ENCODE assay signal across 11 cellular contexts in genomic region chr19:35013820-35014754, GRCh38. TPM values are rescaled to one million over a fixed set of nuclear protein-coding genes. Genes with fewer than 3 reads are reported as not detected.
DNase-seq lines count a peak whose midpoint lies in the region; ATAC-seq and TF ChIP-seq lines count a peak whose summit lies in the region.
"Had no signal": no experiment of that assay in that cellular context is flagged by ENCODE, and none has a peak within 500 bp of the region (broad histone marks: within the 10 kb centered on the region; RNA-seq: fewer than 3 reads in every experiment).

No MANE protein-coding gene starts in this region.

- H3K4me3 Mint-ChIP-seq in activated CD4-positive, alpha-beta T cell treated with anti-CD3 and anti-CD28 coated beads, Interleukin-2, amount 10 ng/mL, durations not matched to agents 24 days and 14 days, result peak overlapping the region; percentile 73

- ATAC-seq in HG03039 (IDR thresholded peaks at IDR 0.05; ENCODE audit: unreplicated experiment), result no peak

- H3K36me3 ChIP-seq in stomach, result peaks cover 50 to 93% (median 92%) of the 10 kb centered on the region in 4 donors

- H3K27ac ChIP-seq in stomach, result peak overlapping the region in 3 of 5 donors; percentile 48 to 66 (median 63)
- H3K27ac ChIP-seq: parathyroid adenoma had no signal

- H3K9me3 ChIP-seq in stomach, result no peaks in the 10 kb centered on the region

- H3K4me1 ChIP-seq in stomach, result peaks cover 16 to 60% (median 29%) of the 10 kb centered on the region in 4 donors
- H3K4me1 ChIP-seq: parathyroid adenoma had no signal

- intact Hi-C loops in activated CD4-positive, alpha-beta T cell treated with anti-CD3 and anti-CD28 coated beads, Interleukin-2, amount 10 ng/mL, durations not matched to agents 24 days and 14 days (cut with micrococcal nuclease), result loop anchor here (1.0 kb wide), 1 partner anchor 41 kb away; no protein-coding TSS in a partner anchor
- intact Hi-C loops in stomach (cut with DNase I; ENCODE audit: low total_unique reads), result loop anchor here (2.0 kb wide), 1 partner anchor 43 kb away; no protein-coding TSS in a partner anchor

- H3K4me3 ChIP-seq in stomach, result no peak overlapping the region

- WGBS in stomach, 5 donors, result 80 to 91% (median 86%) methylated on average over 19 to 23 of the region's 23 CpGs

- H3K4me1 Mint-ChIP-seq in activated CD4-positive, alpha-beta T cell treated with anti-CD3 and anti-CD28 coated beads, Interleukin-2, amount 10 ng/mL, durations not matched to agents 24 days and 14 days, result peaks cover 40% of the 10 kb centered on the region

- H3K9me3 Mint-ChIP-seq in activated CD4-positive, alpha-beta T cell treated with anti-CD3 and anti-CD28 coated beads, Interleukin-2, amount 10 ng/mL, durations not matched to agents 24 days and 14 days, result no peaks in the 10 kb centered on the region

- H3K27ac Mint-ChIP-seq in activated CD4-positive, alpha-beta T cell treated with anti-CD3 and anti-CD28 coated beads, Interleukin-2, amount 10 ng/mL, durations not matched to agents 24 days and 14 days, result peak overlapping the region; percentile 84

- H3K36me3 Mint-ChIP-seq in activated CD4-positive, alpha-beta T cell treated with anti-CD3 and anti-CD28 coated beads, Interleukin-2, amount 10 ng/mL, durations not matched to agents 24 days and 14 days (ENCODE audit: low read depth), result peaks cover 70% of the 10 kb centered on the region

- no peak for TF ChIP-seq POLR2A in stomach (IDR thresholded peaks at IDR 0.05)

- TF ChIP-seq EP300 in stomach (IDR thresholded peaks at IDR 0.05), result no peak

- no peaks in the 10 kb centered on the region for H3K27me3 Mint-ChIP-seq in activated CD4-positive, alpha-beta T cell treated with anti-CD3 and anti-CD28 coated beads, Interleukin-2, amount 10 ng/mL, durations not matched to agents 24 days and 14 days

- H3K27me3 ChIP-seq in stomach, result no peaks in the 10 kb centered on the region

- peak; percentile 40 to 41 for DNase-seq in activated CD8-positive, alpha-beta memory T cell treated with anti-CD3 and anti-CD28 coated beads for 1 hour (ENCODE audit: extremely low read depth in 1 of 2, low read depth in 1 of 2)
- DNase-seq in activated CD8-positive, alpha-beta memory T cell treated with anti-CD3 and anti-CD28 coated beads, Interleukin-2, amount 50 U/mL, for 48 hours, result no peak
- DNase-seq in activated CD4-positive, alpha-beta T cell treated with anti-CD3 and anti-CD28 coated beads, Interleukin-2, amount 10 ng/mL, durations not matched to agents 24 days and 14 days, result peak; percentile 88
- DNase-seq in effector CD8-positive, alpha-beta T cell (lab: John Stamatoyannopoulos, UW), result peak; percentile 32
- no peak for DNase-seq in stomach
- DNase-seq in NCI-H774 (lab: John Stamatoyannopoulos, UW), result no peak
- no peak for DNase-seq in NCI-H2107 (lab: John Stamatoyannopoulos, UW)
- DNase-seq: NCI-H510A had no signal

- no peak for TF ChIP-seq CTCF in stomach (IDR thresholded peaks at IDR 0.05)

RNA-seq across cellular contexts. Expression of gene GRAMD1A, which starts 14.0 kb away (rescaled TPM):
- total RNA-seq in activated CD4-positive, alpha-beta T cell treated with anti-CD3 and anti-CD28 coated beads, Interleukin-2, amount 10 ng/mL, durations not matched to agents 24 days and 14 days, result 160 and 176 TPM in 2 replicates
- 10 to 100 TPM; 39.7 to 74.1 (median 48.1) TPM for total RNA-seq in stomach
- 10 to 100 TPM; 29.8 to 52.2 (median 34.4) TPM for polyA plus RNA-seq in stomach

RNA-seq across cellular contexts. Expression of gene SCN1B, which starts 16.2 kb away (rescaled TPM):
- 0.78 and 0.96 TPM in 2 replicates for total RNA-seq in activated CD4-positive, alpha-beta T cell treated with anti-CD3 and anti-CD28 coated beads, Interleukin-2, amount 10 ng/mL, durations not matched to agents 24 days and 14 days
- 10 to 100 TPM in 1 of 5 donors, 1 to 10 TPM in 3, not detected in 1; 1.3 to 36.6 (median 3.5) TPM for total RNA-seq in stomach
- 1 to 10 TPM; 3.7 to 8.6 (median 6.1) TPM for polyA plus RNA-seq in stomach

RNA-seq across cellular contexts. Expression of gene HPN, which starts 27.4 kb away (rescaled TPM):
- total RNA-seq in activated CD4-positive, alpha-beta T cell treated with anti-CD3 and anti-CD28 coated beads, Interleukin-2, amount 10 ng/mL, durations not matched to agents 24 days and 14 days, result 0.09 TPM in 1 of 2 replicates, not detected in the other
- total RNA-seq in stomach, result 10 to 100 TPM in 4 of 5 donors, not detected in 1; 14.7 to 45.2 (median 21.9) TPM
- 10 to 100 TPM; 19.2 to 39.4 (median 33.7) TPM for polyA plus RNA-seq in stomach
- total RNA-seq: glomerular endothelial cell had no signal

RNA-seq across cellular contexts. Expression of gene ZNF792, which starts 50.1 kb away (rescaled TPM):
- 5.0 and 5.8 TPM in 2 replicates for total RNA-seq in activated CD4-positive, alpha-beta T cell treated with anti-CD3 and anti-CD28 coated beads, Interleukin-2, amount 10 ng/mL, durations not matched to agents 24 days and 14 days
- total RNA-seq in stomach, result 10 to 100 TPM in 2 of 5 donors, 1 to 10 TPM in 2, under 1 TPM in 1; 0.87 to 14.3 (median 8.4) TPM
- polyA plus RNA-seq in stomach, result 1 to 10 TPM in 1 of 3 donors, under 1 TPM in 2; 0.78 to 1.4 (median 0.87) TPM

Comparison
In these comparisons a context has a peak if more than half of its experiments do, and no peak if none do; other contexts are left out.
1. DNase-seq: peak in activated CD8-positive, alpha-beta memory T cell treated with anti-CD3 and anti-CD28 coated beads for 1 hour (2 of 2), activated CD4-positive, alpha-beta T cell treated with anti-CD3 and anti-CD28 coated beads, Interleukin-2, amount 10 ng/mL, durations not matched to agents 24 days and 14 days (single experiment) and effector CD8-positive, alpha-beta T cell (single experiment); none in activated CD8-positive, alpha-beta memory T cell treated with anti-CD3 and anti-CD28 coated beads, Interleukin-2, amount 50 U/mL, for 48 hours (single experiment), stomach (single experiment), NCI-H774 (single experiment) and NCI-H2107 (single experiment).